Comparison of ENCODE assay signal across 13 cellular contexts in genomic region chr6:132725947-132726607, GRCh38. TPM values are rescaled to one million over a fixed set of nuclear protein-coding genes. Genes with fewer than 3 reads are reported as not detected.
DNase-seq lines count a peak whose midpoint lies in the region; ATAC-seq and TF ChIP-seq lines count a peak whose summit lies in the region.
"Had no signal": no experiment of that assay in that cellular context is flagged by ENCODE, and none has a peak within 500 bp of the region (broad histone marks: within the 10 kb centered on the region; RNA-seq: fewer than 3 reads in every experiment).

No MANE protein-coding gene starts in this region.

- intact Hi-C loops in dorsolateral prefrontal cortex (cut with DNase I) = no loop called here
- intact Hi-C loops in CD8-positive, alpha-beta T cell (cut with DNase I, micrococcal nuclease) = no loop called here

- DNase-seq in T-helper 2 cell treated with Interferon-gamma antibody and Interleukin-4, amounts not matched to agents 5 μg/mL and 100 μg/mL, for 36 hours (ENCODE audit: low spot score) = no peak
- DNase-seq in dorsolateral prefrontal cortex = no peak
- DNase-seq in CD8-positive, alpha-beta T cell = no peak
- DNase-seq in activated naive CD4-positive, alpha-beta T cell treated with anti-CD3 and anti-CD28 coated beads, Interleukin-2, amount 50 U/mL, for 16 hours = no peak
- DNase-seq: CD4-positive, alpha-beta memory T cell; cortex of kidney; mesendoderm; pancreas; stimulated activated CD4-positive, alpha-beta T cell treated with anti-CD3 and anti-CD28 coated beads, Interleukin-12 subunit alpha, Interleukin-12 subunit beta, amount 100 ng/mL, for 4 hours; tibial artery had no signal

- H3K4me1 Mint-ChIP-seq in T-helper 2 cell treated with Interferon-gamma antibody and Interleukin-4, amounts not matched to agents 5 μg/mL and 100 μg/mL, for 36 hours (ENCODE audit: low read depth) = peaks cover 22% of the 10 kb centered on the region
- H3K4me1 Mint-ChIP-seq in CD8-positive, alpha-beta T cell (ENCODE audit: low read depth) = no peaks in the 10 kb centered on the region

- H3K4me1 ChIP-seq in CD8-positive, alpha-beta T cell (ENCODE audit: insufficient read depth, low read length) = no peaks in the 10 kb centered on the region
- H3K4me1 ChIP-seq: tibial artery had no signal

- POLR2A ChIA-PET in CD8-positive, alpha-beta T cell (lab: Charles Lee) = no interaction called here

- no peak overlapping the region for H3K27ac ChIP-seq in dorsolateral prefrontal cortex
- no peak overlapping the region for H3K27ac ChIP-seq in CD8-positive, alpha-beta T cell (ENCODE audit: low read depth, low read length)
- H3K27ac ChIP-seq: pancreas, tibial artery had no signal

- peaks cover 3% of the 10 kb centered on the region for H3K27me3 Mint-ChIP-seq in T-helper 2 cell treated with Interferon-gamma antibody and Interleukin-4, amounts not matched to agents 5 μg/mL and 100 μg/mL, for 36 hours (ENCODE audit: low read depth)
- H3K27me3 Mint-ChIP-seq in CD8-positive, alpha-beta T cell (ENCODE audit: low read depth) = no peaks in the 10 kb centered on the region

- CTCF ChIA-PET in CD8-positive, alpha-beta T cell (lab: Charles Lee) = no interaction called here

- TF ChIP-seq CTCF in dorsolateral prefrontal cortex (IDR thresholded peaks at IDR 0.05 in 54 of 56, conservative IDR thresholded peaks at IDR 0.05 in 2 of 56; ENCODE audit: low read depth in 1 of 56, partially characterized antibody in 56 of 56) = no peak
- no peak for TF ChIP-seq CTCF in CD8-positive, alpha-beta T cell (IDR thresholded peaks at IDR 0.05)

- H3K9me3 ChIP-seq in CD8-positive, alpha-beta T cell (ENCODE audit: low read length) = no peaks in the 10 kb centered on the region
- H3K9me3 ChIP-seq: pancreas, tibial artery had no signal

- H3K4me3 ChIP-seq in dorsolateral prefrontal cortex = no peak overlapping the region
- no peak overlapping the region for H3K4me3 ChIP-seq in CD8-positive, alpha-beta T cell (ENCODE audit: low read depth, low read length)
- H3K4me3 ChIP-seq: pancreas, tibial artery had no signal

- no peaks in the 10 kb centered on the region for H3K36me3 ChIP-seq in CD8-positive, alpha-beta T cell (ENCODE audit: insufficient read depth, low read length)
- H3K36me3 ChIP-seq: pancreas, tibial artery had no signal

- H3K27ac Mint-ChIP-seq in T-helper 2 cell treated with Interferon-gamma antibody and Interleukin-4, amounts not matched to agents 5 μg/mL and 100 μg/mL, for 36 hours = peak overlapping the region; percentile 11
- H3K27ac Mint-ChIP-seq in CD8-positive, alpha-beta T cell = no peak overlapping the region
- H3K27ac Mint-ChIP-seq: CD4-positive, alpha-beta memory T cell had no signal

- ATAC-seq in GM19025 (IDR thresholded peaks at IDR 0.05; ENCODE audit: low read depth, unreplicated experiment) (peak; percentile 85), GM21576 (IDR thresholded peaks at IDR 0.05; ENCODE audit: unreplicated experiment) (peak; percentile 64), HG03108 (IDR thresholded peaks at IDR 0.05; ENCODE audit: unreplicated experiment) (peak; percentile 85)
- ATAC-seq in CD8-positive, alpha-beta T cell = no peak
- ATAC-seq: pancreas had no signal

- H3K4me3 Mint-ChIP-seq in T-helper 2 cell treated with Interferon-gamma antibody and Interleukin-4, amounts not matched to agents 5 μg/mL and 100 μg/mL, for 36 hours = peak overlapping the region; percentile 13
- H3K4me3 Mint-ChIP-seq in CD8-positive, alpha-beta T cell = no peak overlapping the region

- no peaks in the 10 kb centered on the region for H3K27me3 ChIP-seq in dorsolateral prefrontal cortex
- H3K27me3 ChIP-seq in CD8-positive, alpha-beta T cell (ENCODE audit: insufficient read depth, low read length) = no peaks in the 10 kb centered on the region
- H3K27me3 ChIP-seq: pancreas, tibial artery had no signal

- H3K9me3 Mint-ChIP-seq in T-helper 2 cell treated with Interferon-gamma antibody and Interleukin-4, amounts not matched to agents 5 μg/mL and 100 μg/mL, for 36 hours = no peaks in the 10 kb centered on the region
- no peaks in the 10 kb centered on the region for H3K9me3 Mint-ChIP-seq in CD8-positive, alpha-beta T cell
- H3K9me3 Mint-ChIP-seq: CD4-positive, alpha-beta memory T cell had no signal

- H3K36me3 Mint-ChIP-seq in T-helper 2 cell treated with Interferon-gamma antibody and Interleukin-4, amounts not matched to agents 5 μg/mL and 100 μg/mL, for 36 hours (ENCODE audit: low read depth) = no peaks in the 10 kb centered on the region
- no peaks in the 10 kb centered on the region for H3K36me3 Mint-ChIP-seq in CD8-positive, alpha-beta T cell
- H3K36me3 Mint-ChIP-seq: CD4-positive, alpha-beta memory T cell had no signal

RNA-seq across cellular contexts. Expression of gene VNN1, which starts 12.2 kb away (rescaled TPM):
- total RNA-seq in dorsolateral prefrontal cortex = 1 to 10 TPM in 5 of 120 experiments, under 1 TPM in 81, not detected in 34; 0.13 to 3.7 (median 0.32) TPM
- total RNA-seq in CD8-positive, alpha-beta T cell = not detected

RNA-seq across cellular contexts. Expression of gene VNN2, which starts 31.6 kb away (rescaled TPM):
- total RNA-seq in dorsolateral prefrontal cortex = 10 to 100 TPM in 3 of 120 experiments, 1 to 10 TPM in 79, under 1 TPM in 33, not detected in 5; 0.22 to 18.5 (median 1.6) TPM
- 1 to 10 TPM; 8.0 to 8.3 TPM for total RNA-seq in CD8-positive, alpha-beta T cell
